Comparison of ENCODE assay signal across 8 cellular contexts in the genomic region with DNA sequence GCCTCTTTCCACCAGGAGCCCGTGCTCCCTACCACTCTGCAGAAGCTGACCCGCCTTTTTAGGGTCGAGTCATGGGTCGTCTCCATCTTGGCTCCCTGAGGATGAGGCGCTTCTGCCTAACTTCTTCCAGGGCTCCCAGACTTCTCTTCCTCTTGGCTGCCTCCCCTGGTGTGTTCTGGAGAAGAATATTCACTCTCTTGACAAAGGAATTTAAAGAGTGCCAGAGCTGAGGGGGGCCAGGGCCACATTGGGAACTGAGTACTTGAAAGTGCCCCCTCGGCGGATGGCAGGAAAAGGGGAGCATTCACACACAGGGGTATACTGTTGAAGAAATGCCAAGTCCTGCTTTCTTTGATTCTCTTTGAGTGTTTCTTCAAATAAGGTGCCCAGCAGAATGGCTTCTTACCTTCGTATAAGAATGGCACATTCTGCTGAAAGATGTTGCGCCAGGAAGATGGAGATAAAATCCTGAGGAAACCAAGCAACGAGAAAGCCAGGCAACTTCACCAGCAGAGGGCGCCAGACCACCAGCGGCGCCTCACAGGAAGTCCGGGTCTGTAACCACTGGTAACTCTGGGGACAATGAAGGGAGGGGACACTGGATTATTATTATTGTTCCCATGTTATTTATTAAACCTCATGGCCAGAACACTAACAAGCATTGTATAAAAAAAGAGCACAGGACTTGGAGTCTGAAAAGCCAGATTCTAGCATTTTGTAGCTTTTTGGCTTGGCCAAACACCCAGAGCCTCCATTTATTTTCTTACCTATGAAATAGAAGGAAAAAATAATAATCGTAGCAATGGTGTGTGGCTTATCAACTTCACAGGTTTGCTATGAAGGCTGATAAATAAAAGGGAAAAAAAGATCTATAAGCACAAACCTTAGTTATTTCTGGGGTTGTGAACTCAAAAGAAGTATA.
A peak's percentile ranks its signal among the peaks of the same experiment; 100 is the strongest.
DNase-seq lines count a peak whose midpoint lies in the region; ATAC-seq and TF ChIP-seq lines count a peak whose summit lies in the region.

No MANE protein-coding gene starts in this region.

- no peaks in the 10 kb centered on the region for H3K4me1 ChIP-seq in Caco-2

- H3K4me1 Mint-ChIP-seq in Caco-2 (ENCODE audit: low read depth, unreplicated experiment) = no peaks in the 10 kb centered on the region
- peaks cover 17% of the 10 kb centered on the region for H3K4me1 Mint-ChIP-seq in activated naive CD4-positive, alpha-beta T cell treated with anti-CD3 and anti-CD28 coated beads, Interleukin-2, amount 10 ng/mL, durations not matched to agents 7 days and 5 days

- no TSS peak for BruUV-seq in Caco-2 (replicated peaks; lab: Mats Ljungman, UMichigan)

- no peaks in the 10 kb centered on the region for H3K36me3 ChIP-seq in Caco-2 (ENCODE audit: control insufficient read depth, insufficient read depth, low read length)

- no peaks in the 10 kb centered on the region for H3K9me3 Mint-ChIP-seq in Caco-2 (ENCODE audit: unreplicated experiment)
- no peaks in the 10 kb centered on the region for H3K9me3 Mint-ChIP-seq in activated naive CD4-positive, alpha-beta T cell treated with anti-CD3 and anti-CD28 coated beads, Interleukin-2, amount 10 ng/mL, durations not matched to agents 7 days and 5 days

- no peaks in the 10 kb centered on the region for H3K9me3 ChIP-seq in Caco-2

- ATAC-seq in GM19455 (IDR thresholded peaks at IDR 0.05; ENCODE audit: unreplicated experiment) (peak; percentile 82), HG03521 (IDR thresholded peaks at IDR 0.05; ENCODE audit: unreplicated experiment) (peak; percentile 68), esophagus mucosa (no peak)

- TF ChIP-seq CTCF in Caco-2 (IDR thresholded peaks at IDR 0.05; ENCODE audit: insufficient read depth in 1 of 2, low read depth in 1 of 2, low read length in 1 of 2, severe bottlenecking in 1 of 2, unreplicated experiment in 1 of 2) = peak; percentile 74 to 86

- H3K4me3 ChIP-seq in Caco-2 (ENCODE audit: low read depth, low read length) = no peak overlapping the region

- no peaks in the 10 kb centered on the region for H3K27me3 Mint-ChIP-seq in Caco-2 (ENCODE audit: insufficient read depth, unreplicated experiment)
- H3K27me3 Mint-ChIP-seq in activated naive CD4-positive, alpha-beta T cell treated with anti-CD3 and anti-CD28 coated beads, Interleukin-2, amount 10 ng/mL, durations not matched to agents 7 days and 5 days = peaks cover 6% of the 10 kb centered on the region

- no peaks in the 10 kb centered on the region for H3K27me3 ChIP-seq in Caco-2 (replicated peaks; ENCODE audit: control insufficient read depth, insufficient read depth, low read length)

- DNase-seq in Caco-2 = peak; percentile 68 to 71
- DNase-seq in SK-N-DZ (ENCODE audit: low spot score) = peak; percentile 49
- DNase-seq in activated naive CD4-positive, alpha-beta T cell treated with anti-CD3 and anti-CD28 coated beads, Interleukin-2, amount 10 ng/mL, durations not matched to agents 7 days and 5 days = peak; percentile 77
- peak; percentile 58 for DNase-seq in hepatic stellate cell (ENCODE audit: low spot score)
- peak; percentile 55 to 69 for DNase-seq in stimulated activated CD4-positive, alpha-beta T cell treated with anti-CD3 and anti-CD28 coated beads, Interleukin-1b, Interleukin-23, amount 100 ng/mL, for 4 hours (ENCODE audit: low read depth in 2 of 2)

- POLR2A ChIA-PET in Caco-2 (lab: Charles Lee) = no interaction called here

- no peak overlapping the region for H3K4me3 Mint-ChIP-seq in Caco-2 (ENCODE audit: unreplicated experiment)
- H3K4me3 Mint-ChIP-seq in activated naive CD4-positive, alpha-beta T cell treated with anti-CD3 and anti-CD28 coated beads, Interleukin-2, amount 10 ng/mL, durations not matched to agents 7 days and 5 days = no peak overlapping the region

- intact Hi-C loops in Caco-2 (cut with micrococcal nuclease; ENCODE audit: unreplicated experiment) = loop anchor here (1.0 to 5.0 kb wide), 2 partner anchors 88 to 394 kb away; no protein-coding TSS in a partner anchor

- CTCF ChIA-PET in Caco-2 (lab: Charles Lee) = no interaction called here
- CTCF ChIA-PET in activated naive CD4-positive, alpha-beta T cell treated with anti-CD3 and anti-CD28 coated beads, Interleukin-2, amount 10 ng/mL, durations not matched to agents 7 days and 5 days (lab: Charles Lee) = interaction anchor here (0.6 to 4.7 kb wide), 7 partner anchors 13 to 395 kb away, joined by 3 to 33 read pairs (median 4); no protein-coding TSS in a partner anchor

- H3K27ac Mint-ChIP-seq in Caco-2 (ENCODE audit: unreplicated experiment) = no peak overlapping the region
- H3K27ac Mint-ChIP-seq in activated naive CD4-positive, alpha-beta T cell treated with anti-CD3 and anti-CD28 coated beads, Interleukin-2, amount 10 ng/mL, durations not matched to agents 7 days and 5 days = no peak overlapping the region

- no peaks in the 10 kb centered on the region for H3K36me3 Mint-ChIP-seq in Caco-2 (ENCODE audit: insufficient read depth, unreplicated experiment)
- H3K36me3 Mint-ChIP-seq in activated naive CD4-positive, alpha-beta T cell treated with anti-CD3 and anti-CD28 coated beads, Interleukin-2, amount 10 ng/mL, durations not matched to agents 7 days and 5 days = no peaks in the 10 kb centered on the region
